In the genomic region with DNA sequence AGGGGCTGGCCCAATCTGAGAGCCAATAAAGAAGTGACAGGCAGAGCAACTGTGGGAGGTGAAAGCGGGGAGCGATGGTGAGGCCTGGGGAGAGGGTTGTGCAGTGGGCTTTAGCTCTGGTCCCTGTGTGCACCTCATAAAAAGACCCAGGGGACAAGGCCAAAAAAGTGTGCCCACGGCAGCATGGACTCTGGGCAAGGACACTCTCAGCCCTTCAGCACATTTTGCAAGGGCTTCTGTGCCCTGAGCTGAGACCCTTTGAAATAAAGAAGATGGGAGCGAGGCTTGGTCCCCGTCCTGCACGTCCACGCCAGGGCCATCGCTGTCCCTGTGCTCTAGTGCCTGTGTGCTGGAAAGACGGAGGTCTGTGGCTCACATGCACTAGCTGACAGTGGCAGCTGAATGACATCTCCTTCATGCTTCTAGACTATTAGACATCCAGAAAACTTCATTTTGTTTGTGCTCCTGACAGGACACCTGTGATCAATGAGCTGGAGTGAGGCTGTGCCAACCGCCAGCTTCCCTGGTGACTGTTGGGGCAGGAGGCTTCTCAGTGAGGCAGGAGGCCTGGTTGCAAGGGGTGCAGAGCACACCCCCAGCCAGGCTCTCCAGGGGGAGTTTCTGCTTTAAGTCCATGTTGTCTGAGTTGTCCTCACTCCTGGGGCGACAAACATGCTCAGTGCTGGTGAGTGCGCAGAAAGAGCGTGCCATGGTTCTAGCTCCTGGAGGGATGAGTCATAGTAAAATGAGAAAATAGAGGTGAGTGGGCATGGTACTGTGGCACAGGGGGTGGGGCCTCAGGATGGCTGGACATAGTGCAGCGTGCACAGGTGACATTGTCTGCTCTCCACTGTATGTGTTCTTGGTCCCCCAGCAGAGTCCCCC, we compare ENCODE assay signal across 30 cellular contexts.
DNase-seq lines count a peak whose midpoint lies in the region; ATAC-seq and TF ChIP-seq lines count a peak whose summit lies in the region.
"Had no signal": no experiment of that assay in that cellular context is flagged by ENCODE, and none has a peak within 500 bp of the region (broad histone marks: within the 10 kb centered on the region; RNA-seq: fewer than 3 reads in every experiment).

No MANE protein-coding gene starts in this region.

- TF ChIP-seq CTCF in stomach (IDR thresholded peaks at IDR 0.05) = no peak
- no peak for TF ChIP-seq CTCF in BE2C (IDR thresholded peaks at IDR 0.05; ENCODE audit: low read depth, low read length)

- intact Hi-C loops in stomach (cut with DNase I; ENCODE audit: low total_unique reads) = no loop called here

- TF ChIP-seq EP300 in stomach (IDR thresholded peaks at IDR 0.05) = no peak

- H3K27me3 ChIP-seq in stomach (peaks cover 0 to 5% (median 0%) of the 10 kb centered on the region in 3 donors), BE2C (no peaks in the 10 kb centered on the region)
- H3K27me3 ChIP-seq: gastroesophageal sphincter, right lobe of liver had no signal

- H3K36me3 ChIP-seq in stomach (no peaks in the 10 kb centered on the region), BE2C (no peaks in the 10 kb centered on the region)
- H3K36me3 ChIP-seq: gastroesophageal sphincter, right lobe of liver had no signal

- H3K27ac ChIP-seq in stomach = no peak overlapping the region
- H3K27ac ChIP-seq: gastroesophageal sphincter, right lobe of liver had no signal

- WGBS in stomach, 5 donors = 92 to 98% (median 97%) methylated on average over 13 to 14 of the region's 14 CpGs

- DNase-seq in activated CD8-positive, alpha-beta memory T cell treated with anti-CD3 and anti-CD28 coated beads, Interleukin-2, amount 50 U/mL, for 48 hours = peak; percentile 6
- no peak for DNase-seq in activated CD8-positive, alpha-beta memory T cell treated with anti-CD3 and anti-CD28 coated beads, Interleukin-2, amount 50 U/mL, for 4 hours
- DNase-seq in SW480 (ENCODE audit: low spot score) (peak; percentile 13), mesenteric fat pad (ENCODE audit: low spot score) (peak; percentile 78), stomach (peak; percentile 18), BE2C (no peak), occipital lobe (lab: John Stamatoyannopoulos, UW) (no peak)
- DNase-seq: activated CD4-positive, alpha-beta T cell treated with anti-CD3 and anti-CD28 coated beads for 1 hour; activated CD8-positive, alpha-beta T cell treated with anti-CD3 and anti-CD28 coated beads, Interleukin-2, amount 10 ng/mL, durations not matched to agents 7 days and 5 days; activated naive CD4-positive, alpha-beta T cell treated with Interleukin-2 at 50 U/mL for 16 hours; activated T-cell treated with anti-CD3 and anti-CD28 coated beads, Interleukin-2, amount 50 U/mL, for 24 hours; AML-193; amygdala; CD8-positive, alpha-beta memory T cell; dermis blood vessel endothelial cell; DMS 273 treated with DMSO at 0.1 percent for 48 hours; hippocampal formation; immature natural killer cell; IMR-90; midbrain; NCI-H1092; NCI-H1694 treated with DMSO at 0.1 percent for 48 hours; NCI-H2171; NCI-H510A; SK-N-SH; stimulated activated naive CD4-positive, alpha-beta T cell treated with Interleukin-2 at 50 U/mL for 16 hours; T-helper 2 cell had no signal

- H3K4me1 ChIP-seq in stomach = no peaks in the 10 kb centered on the region
- H3K4me1 ChIP-seq in BE2C = no peaks in the 10 kb centered on the region
- H3K4me1 ChIP-seq: gastroesophageal sphincter, right lobe of liver had no signal

- H3K9me3 ChIP-seq in stomach (no peaks in the 10 kb centered on the region), BE2C (no peaks in the 10 kb centered on the region)
- H3K9me3 ChIP-seq: gastroesophageal sphincter, right lobe of liver, SK-N-SH had no signal

- no peak overlapping the region for H3K4me3 ChIP-seq in stomach
- no peak overlapping the region for H3K4me3 ChIP-seq in BE2C (ENCODE audit: low read depth, low read length)
- H3K4me3 ChIP-seq: gastroesophageal sphincter, right lobe of liver had no signal

- ATAC-seq in GM18520 (IDR thresholded peaks at IDR 0.05; ENCODE audit: unreplicated experiment) = no peak
- ATAC-seq: activated CD8-positive, alpha-beta T cell treated with anti-CD3 and anti-CD28 coated beads, Interleukin-2, amount 10 ng/mL, durations not matched to agents 7 days and 5 days; gastroesophageal sphincter; right lobe of liver had no signal

- TF ChIP-seq POLR2A in stomach (IDR thresholded peaks at IDR 0.05) = no peak

Comparison
In these comparisons a context has a peak if more than half of its experiments do, and no peak if none do; other contexts are left out.
1. DNase-seq: peak in activated CD8-positive, alpha-beta memory T cell treated with anti-CD3 and anti-CD28 coated beads, Interleukin-2, amount 50 U/mL, for 48 hours (single experiment), SW480 (single experiment), mesenteric fat pad (single experiment) and stomach (single experiment); none in activated CD8-positive, alpha-beta memory T cell treated with anti-CD3 and anti-CD28 coated beads, Interleukin-2, amount 50 U/mL, for 4 hours (single experiment), BE2C (single experiment) and occipital lobe (single experiment).